In the genomic region with DNA sequence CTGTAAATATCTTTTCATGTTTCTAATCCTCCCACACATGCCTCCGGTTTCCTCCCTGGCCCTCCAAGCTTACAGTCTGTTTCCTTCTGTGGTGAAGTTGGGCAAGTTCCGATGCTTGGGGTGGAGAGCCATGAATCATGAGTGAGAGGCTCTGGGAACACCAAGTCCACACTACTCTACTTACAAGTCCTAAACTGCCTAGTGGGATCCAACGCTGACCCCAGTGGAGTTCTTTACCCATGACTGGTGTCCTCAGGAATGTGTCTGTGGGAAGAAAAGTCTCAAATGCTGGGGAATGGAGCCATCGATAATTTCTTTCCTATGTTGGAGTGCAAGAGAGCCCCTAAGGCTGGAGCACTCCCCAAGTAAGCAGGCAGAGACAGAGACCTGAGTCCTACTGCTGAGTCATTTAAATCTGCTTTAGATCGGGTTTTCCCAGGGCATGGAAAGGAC, we compare ENCODE assay signal across 8 cellular contexts.
A peak's percentile ranks its signal among the peaks of the same experiment; 100 is the strongest.
DNase-seq lines count a peak whose midpoint lies in the region; ATAC-seq and TF ChIP-seq lines count a peak whose summit lies in the region.

No MANE protein-coding gene starts in this region.

- no peaks in the 10 kb centered on the region for H3K27me3 Mint-ChIP-seq in T-helper 1 cell treated with Interleukin-12 subunit alpha and Interleukin-12 subunit beta and Interleukin-4 antibody, amounts not matched to agents 30 μg/mL and 1 μg/mL, for 36 hours (ENCODE audit: low read depth)
- H3K27me3 Mint-ChIP-seq in mesothelial cell of epicardium (ENCODE audit: low read depth) = no peaks in the 10 kb centered on the region

- peaks cover 24% of the 10 kb centered on the region for H3K4me1 ChIP-seq in fibroblast of lung (ENCODE audit: control insufficient read depth, extremely low read depth, insufficient read depth, low read length)
- H3K4me1 ChIP-seq in sigmoid colon = peaks cover 0 to 25% (median 21%) of the 10 kb centered on the region in 4 donors
- H3K4me1 ChIP-seq in MM.1S (ENCODE audit: low read length) = no peaks in the 10 kb centered on the region; the same call in 1 of the 2 replicates

- peak in 2 of 4 donors; percentile 20 to 50 for TF ChIP-seq EP300 in sigmoid colon (IDR thresholded peaks at IDR 0.05)

- H4K20me1 ChIP-seq in fibroblast of lung (ENCODE audit: control insufficient read depth, extremely low read depth, insufficient read depth, low read length) = no peaks in the 10 kb centered on the region
- no peaks in the 10 kb centered on the region for H4K20me1 ChIP-seq in MM.1S (ENCODE audit: insufficient read depth, low read length)

- WGBS in sigmoid colon, 2 donors = 44 to 79% methylated on average over 5 of the region's 5 CpGs

- H3K36me3 Mint-ChIP-seq in T-helper 1 cell treated with Interleukin-12 subunit alpha and Interleukin-12 subunit beta and Interleukin-4 antibody, amounts not matched to agents 30 μg/mL and 1 μg/mL, for 36 hours (ENCODE audit: low read depth) = peaks cover 2% of the 10 kb centered on the region
- no peaks in the 10 kb centered on the region for H3K36me3 Mint-ChIP-seq in mesothelial cell of epicardium

- H3K4me2 ChIP-seq in fibroblast of lung (ENCODE audit: extremely low read depth, insufficient read depth, low read length) (peak overlapping the region; percentile 27), MM.1S (ENCODE audit: low read depth, low read length) (no peak overlapping the region)

- peaks cover 30% of the 10 kb centered on the region for H3K4me1 Mint-ChIP-seq in T-helper 1 cell treated with Interleukin-12 subunit alpha and Interleukin-12 subunit beta and Interleukin-4 antibody, amounts not matched to agents 30 μg/mL and 1 μg/mL, for 36 hours (ENCODE audit: low read depth)
- H3K4me1 Mint-ChIP-seq in mesothelial cell of epicardium = peaks cover 9% of the 10 kb centered on the region

- peak overlapping the region; percentile 85 for H3K27ac ChIP-seq in fibroblast of lung (ENCODE audit: insufficient read depth, low read length)
- H3K27ac ChIP-seq in sigmoid colon = peak overlapping the region; percentile 56 to 76 (median 68)
- no peak overlapping the region for H3K27ac ChIP-seq in MM.1S (ENCODE audit: low read length)

- H3K27me3 ChIP-seq in fibroblast of lung (ENCODE audit: control insufficient read depth, insufficient read depth, low read length) (no peaks in the 10 kb centered on the region), sigmoid colon (no peaks in the 10 kb centered on the region), MM.1S (replicated peaks; ENCODE audit: insufficient read depth, low read length) (no peaks in the 10 kb centered on the region)

- H2AFZ ChIP-seq in fibroblast of lung (ENCODE audit: low read length) (no peak overlapping the region), MM.1S (ENCODE audit: low read length) (no peak overlapping the region)

- peak overlapping the region; percentile 32 for H3K27ac Mint-ChIP-seq in T-helper 1 cell treated with Interleukin-12 subunit alpha and Interleukin-12 subunit beta and Interleukin-4 antibody, amounts not matched to agents 30 μg/mL and 1 μg/mL, for 36 hours
- no peak overlapping the region for H3K27ac Mint-ChIP-seq in mesothelial cell of epicardium

- H3K9ac ChIP-seq in fibroblast of lung (ENCODE audit: insufficient read depth, low read length) (peak overlapping the region; percentile 9), MM.1S (ENCODE audit: low read length) (no peak overlapping the region)

- ATAC-seq in GM19324 (IDR thresholded peaks at IDR 0.05; ENCODE audit: low FRiP score, unreplicated experiment) = no peak

- H3K79me2 ChIP-seq in fibroblast of lung (ENCODE audit: control insufficient read depth, insufficient read depth, low read length) (no peaks in the 10 kb centered on the region), MM.1S (ENCODE audit: low read length) (no peaks in the 10 kb centered on the region)

- no peaks in the 10 kb centered on the region for H3K36me3 ChIP-seq in fibroblast of lung (ENCODE audit: control insufficient read depth, insufficient read depth, low read length)
- H3K36me3 ChIP-seq in sigmoid colon = no peaks in the 10 kb centered on the region
- no peaks in the 10 kb centered on the region for H3K36me3 ChIP-seq in MM.1S (replicated peaks; ENCODE audit: insufficient read depth, low read length)

- intact Hi-C loops in sigmoid colon (cut with DNase I) (no loop called here), head of caudate nucleus (cut with DNase I) (no loop called here)

- H3K4me3 ChIP-seq in fibroblast of lung (replicated peaks in 1 of 4; ENCODE audit: control extremely low read depth in 1 of 4, insufficient read depth in 1 of 4, low read depth in 3 of 4, low read length in 4 of 4) = peak overlapping the region in 1 of 4 experiments; percentile 21
- no peak overlapping the region for H3K4me3 ChIP-seq in sigmoid colon
- H3K4me3 ChIP-seq in MM.1S (ENCODE audit: low read length) = no peak overlapping the region

- H3K4me3 Mint-ChIP-seq in T-helper 1 cell treated with Interleukin-12 subunit alpha and Interleukin-12 subunit beta and Interleukin-4 antibody, amounts not matched to agents 30 μg/mL and 1 μg/mL, for 36 hours = no peak overlapping the region
- H3K4me3 Mint-ChIP-seq in mesothelial cell of epicardium = no peak overlapping the region

- DNase-seq in GM04504 (ENCODE audit: low read depth) (peak; percentile 100), fibroblast of lung (ENCODE audit: low read depth in 2 of 2) (peak; percentile 100), sigmoid colon (peak; percentile 85), MM.1S (no peak), head of caudate nucleus (no peak), mesothelial cell of epicardium (ENCODE audit: low spot score in 2 of 2, unreplicated experiment in 2 of 2) (no peak)

- H3F3A ChIP-seq in MM.1S (ENCODE audit: insufficient read depth, low read length) = no peaks in the 10 kb centered on the region

- H3K9me2 ChIP-seq in MM.1S (replicated peaks; ENCODE audit: insufficient read depth, low read length) = no peaks in the 10 kb centered on the region

- TF ChIP-seq CTCF in fibroblast of lung (conservative IDR thresholded peaks at IDR 0.05 in 1 of 2, IDR thresholded peaks at IDR 0.05 in 1 of 2; ENCODE audit: low read depth in 1 of 2, low read length in 2 of 2) (no peak), sigmoid colon (IDR thresholded peaks at IDR 0.05) (no peak), MM.1S (IDR thresholded peaks at IDR 0.05; ENCODE audit: low read length) (no peak), mesothelial cell of epicardium (IDR thresholded peaks at IDR 0.05; ENCODE audit: unreplicated experiment) (no peak)

- no peaks in the 10 kb centered on the region for H3K9me3 Mint-ChIP-seq in T-helper 1 cell treated with Interleukin-12 subunit alpha and Interleukin-12 subunit beta and Interleukin-4 antibody, amounts not matched to agents 30 μg/mL and 1 μg/mL, for 36 hours
- H3K9me3 Mint-ChIP-seq in mesothelial cell of epicardium = no peaks in the 10 kb centered on the region

- H3K9me3 ChIP-seq in fibroblast of lung (ENCODE audit: control insufficient read depth, insufficient read depth, low read depth, low read length) (no peaks in the 10 kb centered on the region), sigmoid colon (no peaks in the 10 kb centered on the region), MM.1S (replicated peaks; ENCODE audit: insufficient read depth, low read length) (no peaks in the 10 kb centered on the region)

- TF ChIP-seq POLR2A in sigmoid colon (IDR thresholded peaks at IDR 0.05) = no peak

Comparison
In these comparisons a context has a peak if more than half of its experiments do, and no peak if none do; other contexts are left out.
1. DNase-seq: peak in GM04504 (single experiment), fibroblast of lung (2 of 2) and sigmoid colon (single experiment); none in MM.1S (single experiment), head of caudate nucleus (0 of 42) and mesothelial cell of epicardium (0 of 2).